In the genomic region with DNA sequence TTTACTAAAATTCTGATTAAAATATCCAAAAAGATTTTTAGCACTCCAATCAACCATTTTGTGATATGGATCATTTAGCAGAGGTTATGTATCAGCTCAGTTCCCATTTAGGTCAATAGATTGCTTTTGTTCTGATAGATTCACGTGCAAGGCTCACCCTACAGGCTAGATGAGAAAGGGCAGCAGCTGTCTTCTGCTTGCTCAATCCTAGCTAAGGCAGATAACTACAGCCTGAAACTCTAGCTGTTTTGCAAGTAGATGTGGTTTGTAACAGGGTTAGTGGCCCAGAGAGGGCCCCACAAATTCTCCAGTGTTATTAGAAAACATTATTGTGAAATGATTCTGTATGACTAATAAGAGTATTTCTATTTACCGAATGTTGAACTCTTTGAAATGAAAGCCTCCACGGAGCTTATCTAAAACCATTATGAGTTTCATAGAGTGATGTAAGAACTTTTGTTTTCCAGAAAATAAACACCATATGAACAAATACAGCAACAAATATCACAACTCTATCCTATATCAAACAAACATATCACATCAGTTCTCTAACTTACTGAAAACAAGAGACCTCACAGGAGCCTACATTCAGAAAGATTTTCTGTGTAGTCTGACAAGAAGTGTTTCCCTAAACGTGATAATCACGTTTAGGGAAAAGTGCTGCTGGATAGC, we compare ENCODE assay signal across 8 cellular contexts.
A peak's percentile ranks its signal among the peaks of the same experiment; 100 is the strongest.
DNase-seq lines count a peak whose midpoint lies in the region; ATAC-seq and TF ChIP-seq lines count a peak whose summit lies in the region.

No MANE protein-coding gene starts in this region.

- WGBS in SK-N-SH (ENCODE audit: low lambda C conversion rate), result 38% methylated on average over 5 of the region's 5 CpGs

- TF ChIP-seq EP300 in SK-N-SH (IDR thresholded peaks at IDR 0.05; ENCODE audit: borderline replicate concordance in 1 of 2, low read depth in 1 of 2, low read length in 1 of 2), result no peak

- intact Hi-C loops in vagina (cut with DNase I), result no loop called here

- H3K4me2 ChIP-seq in SK-N-SH, result no peak overlapping the region

- peak; percentile 46 for TF ChIP-seq RAD21 in SK-N-SH (IDR thresholded peaks at IDR 0.05; ENCODE audit: low read length)

- DNase-seq in activated T-cell treated with anti-CD3 and anti-CD28 coated beads for 24 hours (ENCODE audit: low read depth), result peak; percentile 2
- no peak for DNase-seq in activated T-cell treated with anti-CD3 and anti-CD28 coated beads, Interleukin-2, amount 50 U/mL, for 24 hours
- DNase-seq in HT-29 (ENCODE audit: low spot score), result peak; percentile 42
- DNase-seq in SK-N-SH, result peak; percentile 5
- DNase-seq in fibroblast of mammary gland (ENCODE audit: low read depth), result peak; percentile 45
- DNase-seq in retina, result peak; percentile 51
- DNase-seq in vagina (ENCODE audit: extremely low spot score in 2 of 2), result no peak

- no peak overlapping the region for H2AFZ ChIP-seq in SK-N-SH (ENCODE audit: low read depth)

- H3K27me3 ChIP-seq in SK-N-SH (ENCODE audit: insufficient read depth), result no peaks in the 10 kb centered on the region
- no peaks in the 10 kb centered on the region for H3K27me3 ChIP-seq in vagina

- no peak overlapping the region for H3K27ac ChIP-seq in SK-N-SH (ENCODE audit: low read depth in 2 of 2, low read length in 1 of 2)
- no peak overlapping the region for H3K27ac ChIP-seq in vagina

- H3K9ac ChIP-seq in SK-N-SH, result no peak overlapping the region

- no peaks in the 10 kb centered on the region for H4K20me1 ChIP-seq in SK-N-SH (ENCODE audit: insufficient read depth)

- CTCF ChIA-PET in SK-N-SH (lab: Yijun Ruan, JAX), result interaction anchor here (0.5 to 1.8 kb wide), 8 partner anchors 9 to 493 kb away, joined by 3 to 6 read pairs (median 4); no protein-coding TSS in a partner anchor

- H3K36me3 ChIP-seq in SK-N-SH (replicated peaks in 1 of 2; ENCODE audit: control insufficient read depth in 1 of 2, insufficient read depth in 2 of 2, low read length in 1 of 2) (no peaks in the 10 kb centered on the region), vagina (no peaks in the 10 kb centered on the region)

- H3K27ac Mint-ChIP-seq in activated T-cell treated with anti-CD3 and anti-CD28 coated beads, Interleukin-2, amount 50 U/mL, for 24 hours, result no peak overlapping the region

- H3K4me3 ChIP-seq in SK-N-SH (ENCODE audit: low read depth in 2 of 2, low read length in 1 of 2), result no peak overlapping the region
- no peak overlapping the region for H3K4me3 ChIP-seq in fibroblast of mammary gland (ENCODE audit: control insufficient read depth, low read depth, low read length)
- no peak overlapping the region for H3K4me3 ChIP-seq in vagina

- H3K79me2 ChIP-seq in SK-N-SH (ENCODE audit: insufficient read depth), result no peaks in the 10 kb centered on the region

- TF ChIP-seq CTCF in SK-N-SH (IDR thresholded peaks at IDR 0.05), result 0 out of 2 replicates have a peak, but pooled peaks have one; percentile 27
- peak; percentile 8 for TF ChIP-seq CTCF in fibroblast of mammary gland (conservative IDR thresholded peaks at IDR 0.05; ENCODE audit: control insufficient read depth, insufficient read depth, low read depth, low read length)
- TF ChIP-seq CTCF in vagina (IDR thresholded peaks at IDR 0.05), result no peak

- no peaks in the 10 kb centered on the region; the same call in 1 of the 2 replicates for H3K9me3 ChIP-seq in SK-N-SH
- no peaks in the 10 kb centered on the region for H3K9me3 ChIP-seq in vagina

- H3K4me1 ChIP-seq in SK-N-SH (ENCODE audit: control insufficient read depth in 1 of 2, insufficient read depth in 2 of 2, low read depth in 1 of 2, low read length in 1 of 2), result peaks cover 0 to 2% of the 10 kb centered on the region in 2 experiments; a peak in 2 of 4 replicates
- peaks cover 11% of the 10 kb centered on the region for H3K4me1 ChIP-seq in vagina

- TF ChIP-seq POLR2A in vagina (IDR thresholded peaks at IDR 0.05), result no peak

- no peaks in the 10 kb centered on the region for H3K9me2 ChIP-seq in SK-N-SH

- no peaks in the 10 kb centered on the region for H3K9me3 Mint-ChIP-seq in activated T-cell treated with anti-CD3 and anti-CD28 coated beads, Interleukin-2, amount 50 U/mL, for 24 hours

- POLR2A ChIA-PET in SK-N-SH (lab: Yijun Ruan, JAX), result no interaction called here

- no peaks in the 10 kb centered on the region for H3K36me3 Mint-ChIP-seq in activated T-cell treated with anti-CD3 and anti-CD28 coated beads, Interleukin-2, amount 50 U/mL, for 24 hours (ENCODE audit: low read depth)

- no peaks in the 10 kb centered on the region for H3F3A ChIP-seq in SK-N-SH (replicated peaks; ENCODE audit: insufficient read depth)

- peak; percentile 99 for ATAC-seq in GM21619 (IDR thresholded peaks at IDR 0.05; ENCODE audit: unreplicated experiment)

- H3K4me3 Mint-ChIP-seq in activated T-cell treated with anti-CD3 and anti-CD28 coated beads, Interleukin-2, amount 50 U/mL, for 24 hours, result no peak overlapping the region

- peaks cover 19% of the 10 kb centered on the region for H3K4me1 Mint-ChIP-seq in activated T-cell treated with anti-CD3 and anti-CD28 coated beads, Interleukin-2, amount 50 U/mL, for 24 hours (ENCODE audit: low read depth)

- H3K27me3 Mint-ChIP-seq in activated T-cell treated with anti-CD3 and anti-CD28 coated beads, Interleukin-2, amount 50 U/mL, for 24 hours, result no peaks in the 10 kb centered on the region

TF ChIP-seq in SK-N-SH, 30 proteins besides CTCF, POLR2A, EP300 and RAD21:
- TF ChIP-seq CHD2 (IDR thresholded peaks at IDR 0.05; ENCODE audit: low read length, partially characterized antibody) (no peak), GATA2 (CRISPR knock-in tag; IDR thresholded peaks at IDR 0.05) (no peak), SMC3 (IDR thresholded peaks at IDR 0.05; ENCODE audit: low read depth, low read length) (no peak), MEF2A (IDR thresholded peaks at IDR 0.05; ENCODE audit: borderline replicate concordance, low read depth) (no peak), TEAD4 (IDR thresholded peaks at IDR 0.05; ENCODE audit: borderline replicate concordance, insufficient read depth) (no peak), SIN3A (IDR thresholded peaks at IDR 0.05; ENCODE audit: borderline replicate concordance, low read depth, low read length) (no peak), RXRA (IDR thresholded peaks at IDR 0.05; ENCODE audit: borderline replicate concordance, low read depth) (no peak), NRF1 (IDR thresholded peaks at IDR 0.05; ENCODE audit: low read depth, low read length) (no peak)
- TF ChIP-seq, protein P1, sequence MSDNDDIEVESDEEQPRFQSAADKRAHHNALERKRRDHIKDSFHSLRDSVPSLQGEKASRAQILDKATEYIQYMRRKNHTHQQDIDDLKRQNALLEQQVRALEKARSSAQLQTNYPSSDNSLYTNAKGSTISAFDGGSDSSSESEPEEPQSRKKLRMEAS (IDR thresholded peaks at IDR 0.05; ENCODE audit: low read depth), result no peak
- TF ChIP-seq, protein P2, sequence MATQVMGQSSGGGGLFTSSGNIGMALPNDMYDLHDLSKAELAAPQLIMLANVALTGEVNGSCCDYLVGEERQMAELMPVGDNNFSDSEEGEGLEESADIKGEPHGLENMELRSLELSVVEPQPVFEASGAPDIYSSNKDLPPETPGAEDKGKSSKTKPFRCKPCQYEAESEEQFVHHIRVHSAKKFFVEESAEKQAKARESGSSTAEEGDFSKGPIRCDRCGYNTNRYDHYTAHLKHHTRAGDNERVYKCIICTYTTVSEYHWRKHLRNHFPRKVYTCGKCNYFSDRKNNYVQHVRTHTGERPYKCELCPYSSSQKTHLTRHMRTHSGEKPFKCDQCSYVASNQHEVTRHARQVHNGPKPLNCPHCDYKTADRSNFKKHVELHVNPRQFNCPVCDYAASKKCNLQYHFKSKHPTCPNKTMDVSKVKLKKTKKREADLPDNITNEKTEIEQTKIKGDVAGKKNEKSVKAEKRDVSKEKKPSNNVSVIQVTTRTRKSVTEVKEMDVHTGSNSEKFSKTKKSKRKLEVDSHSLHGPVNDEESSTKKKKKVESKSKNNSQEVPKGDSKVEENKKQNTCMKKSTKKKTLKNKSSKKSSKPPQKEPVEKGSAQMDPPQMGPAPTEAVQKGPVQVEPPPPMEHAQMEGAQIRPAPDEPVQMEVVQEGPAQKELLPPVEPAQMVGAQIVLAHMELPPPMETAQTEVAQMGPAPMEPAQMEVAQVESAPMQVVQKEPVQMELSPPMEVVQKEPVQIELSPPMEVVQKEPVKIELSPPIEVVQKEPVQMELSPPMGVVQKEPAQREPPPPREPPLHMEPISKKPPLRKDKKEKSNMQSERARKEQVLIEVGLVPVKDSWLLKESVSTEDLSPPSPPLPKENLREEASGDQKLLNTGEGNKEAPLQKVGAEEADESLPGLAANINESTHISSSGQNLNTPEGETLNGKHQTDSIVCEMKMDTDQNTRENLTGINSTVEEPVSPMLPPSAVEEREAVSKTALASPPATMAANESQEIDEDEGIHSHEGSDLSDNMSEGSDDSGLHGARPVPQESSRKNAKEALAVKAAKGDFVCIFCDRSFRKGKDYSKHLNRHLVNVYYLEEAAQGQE (IDR thresholded peaks at IDR 0.05; ENCODE audit: low read depth, low read length), result no peak
- TF ChIP-seq, protein P3, sequence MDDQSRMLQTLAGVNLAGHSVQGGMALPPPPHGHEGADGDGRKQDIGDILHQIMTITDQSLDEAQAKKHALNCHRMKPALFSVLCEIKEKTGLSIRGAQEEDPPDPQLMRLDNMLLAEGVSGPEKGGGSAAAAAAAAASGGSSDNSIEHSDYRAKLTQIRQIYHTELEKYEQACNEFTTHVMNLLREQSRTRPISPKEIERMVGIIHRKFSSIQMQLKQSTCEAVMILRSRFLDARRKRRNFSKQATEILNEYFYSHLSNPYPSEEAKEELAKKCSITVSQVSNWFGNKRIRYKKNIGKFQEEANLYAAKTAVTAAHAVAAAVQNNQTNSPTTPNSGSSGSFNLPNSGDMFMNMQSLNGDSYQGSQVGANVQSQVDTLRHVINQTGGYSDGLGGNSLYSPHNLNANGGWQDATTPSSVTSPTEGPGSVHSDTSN (IDR thresholded peaks at IDR 0.05), result no peak
- TF ChIP-seq, protein P4, sequence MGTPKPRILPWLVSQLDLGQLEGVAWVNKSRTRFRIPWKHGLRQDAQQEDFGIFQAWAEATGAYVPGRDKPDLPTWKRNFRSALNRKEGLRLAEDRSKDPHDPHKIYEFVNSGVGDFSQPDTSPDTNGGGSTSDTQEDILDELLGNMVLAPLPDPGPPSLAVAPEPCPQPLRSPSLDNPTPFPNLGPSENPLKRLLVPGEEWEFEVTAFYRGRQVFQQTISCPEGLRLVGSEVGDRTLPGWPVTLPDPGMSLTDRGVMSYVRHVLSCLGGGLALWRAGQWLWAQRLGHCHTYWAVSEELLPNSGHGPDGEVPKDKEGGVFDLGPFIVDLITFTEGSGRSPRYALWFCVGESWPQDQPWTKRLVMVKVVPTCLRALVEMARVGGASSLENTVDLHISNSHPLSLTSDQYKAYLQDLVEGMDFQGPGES (IDR thresholded peaks at IDR 0.05; ENCODE audit: low read depth, low read length), result no peak

Comparison
In these comparisons a context has a peak if more than half of its experiments do, and no peak if none do; other contexts are left out.
1. DNase-seq: peak in activated T-cell treated with anti-CD3 and anti-CD28 coated beads for 24 hours (single experiment), HT-29 (single experiment), SK-N-SH (single experiment), fibroblast of mammary gland (single experiment) and retina (single experiment); none in activated T-cell treated with anti-CD3 and anti-CD28 coated beads, Interleukin-2, amount 50 U/mL, for 24 hours (single experiment) and vagina (0 of 2).
2. CTCF ChIP-seq: peak in SK-N-SH (single experiment) and fibroblast of mammary gland (single experiment); none in vagina (0 of 3).